19 cellular contexts compared by ENCODE assay signal in genomic region chr2:60070851-60071250, GRCh38.
"Had no signal": no experiment of that assay in that cellular context is flagged by ENCODE, and none has a peak within 500 bp of the region (broad histone marks: within the 10 kb centered on the region; RNA-seq: fewer than 3 reads in every experiment).

No MANE protein-coding gene starts in this region.

- FAIRE-seq: astrocyte had no signal

- DNase-seq: activated CD4-positive, alpha-beta T cell treated with anti-CD3 and anti-CD28 coated beads for 48 hours; activated CD4-positive, alpha-beta T cell treated with anti-CD3 and anti-CD28 coated beads, Interleukin-2, amount 50 U/mL, for 4 hours; activated CD4-positive, CD25-positive, alpha-beta regulatory T cell treated with anti-CD3 and anti-CD28 coated beads, Interleukin-2, amount 50 U/mL, for 72 hours; activated CD8-positive, alpha-beta memory T cell treated with anti-CD3 and anti-CD28 coated beads, Interleukin-2, amount 50 U/mL, for 48 hours; activated CD8-positive, alpha-beta T cell treated with anti-CD3 and anti-CD28 coated beads, Interleukin-2, amount 10 ng/mL, durations not matched to agents 7 days and 5 days; activated effector memory CD4-positive, alpha-beta T cell treated with Interleukin-2 at 50 U/mL for 16 hours; activated naive CD4-positive, alpha-beta T cell; activated T-cell treated with anti-CD3 and anti-CD28 coated beads, Interleukin-2, amount 50 U/mL, for 1 hour; caudate nucleus; MM.1S; NCI-H1105; NCI-H1436; NCI-H187 treated with DMSO at 0.1 percent for 48 hours; NCI-H2107; NCI-H748 treated with DMSO at 0.1 percent for 48 hours; OCI-M1; RPMI8226; T-helper 1 cell had no signal
